In the genomic region with DNA sequence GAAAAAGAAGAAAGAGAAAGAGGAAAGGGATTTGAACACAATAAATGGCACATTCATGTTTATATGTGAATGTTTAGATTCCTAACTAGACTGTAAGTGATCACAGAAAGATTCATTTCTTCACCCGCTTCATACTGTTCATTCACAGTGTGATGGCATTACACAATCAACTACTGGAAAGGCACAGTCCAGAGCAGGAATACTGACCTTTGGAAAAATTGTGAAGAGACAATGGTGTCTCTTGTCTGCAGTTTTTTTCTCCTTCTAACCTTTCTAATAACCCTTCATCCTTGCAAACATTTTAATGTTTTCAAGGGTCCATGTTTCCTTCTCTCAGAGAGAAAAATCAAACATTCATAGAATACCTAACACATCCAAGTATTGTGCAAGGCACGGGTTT, we compare ENCODE assay signal across 15 cellular contexts.
DNase-seq lines count a peak whose midpoint lies in the region; ATAC-seq and TF ChIP-seq lines count a peak whose summit lies in the region.
"Had no signal": no experiment of that assay in that cellular context is flagged by ENCODE, and none has a peak within 500 bp of the region (broad histone marks: within the 10 kb centered on the region; RNA-seq: fewer than 3 reads in every experiment).

No MANE protein-coding gene starts in this region.

- DNase-seq in COLO829 (ENCODE audit: low spot score) (peak; percentile 83), SK-MEL-5 (ENCODE audit: low read depth, low spot score) (peak; percentile 56), endodermal cell (no peak), neural progenitor cell (ENCODE audit: low spot score) (no peak), NCI-H2081 treated with DMSO at 0.1 percent for 48 hours (lab: John Stamatoyannopoulos, UW) (no peak)
- DNase-seq in activated CD8-positive, alpha-beta memory T cell treated with anti-CD3 and anti-CD28 coated beads, Interleukin-2, amount 10 ng/mL, durations not matched to agents 7 days and 5 days, result no peak
- DNase-seq: 8988T; Calu3; CD4-positive, alpha-beta memory T cell; DMS79 treated with DMSO at 0.1 percent for 48 hours; GF-D8; HCEC 1CT had no signal

- TF ChIP-seq CTCF in endodermal cell (conservative IDR thresholded peaks at IDR 0.05), result no peak
- no peak for TF ChIP-seq CTCF in neural progenitor cell (IDR thresholded peaks at IDR 0.05)

- peak overlapping the region; percentile 42 for H3K4me3 ChIP-seq in endodermal cell (ENCODE audit: low read length)
- H3K4me3 ChIP-seq in neural progenitor cell, result no peak overlapping the region
- H3K4me3 ChIP-seq: BLaER1 had no signal

- H3K36me3 Mint-ChIP-seq in endodermal cell (ENCODE audit: low read depth) (peaks cover 16% of the 10 kb centered on the region), neural progenitor cell (peaks cover 5% of the 10 kb centered on the region)
- H3K36me3 Mint-ChIP-seq in activated CD8-positive, alpha-beta memory T cell treated with anti-CD3 and anti-CD28 coated beads, Interleukin-2, amount 10 ng/mL, durations not matched to agents 7 days and 5 days, result no peaks in the 10 kb centered on the region
- H3K36me3 Mint-ChIP-seq: CD14-positive monocyte; CD4-positive, alpha-beta memory T cell had no signal

- H3K36me3 ChIP-seq in endodermal cell (ENCODE audit: control insufficient read depth, insufficient read depth, low read length) (no peaks in the 10 kb centered on the region), neural progenitor cell (no peaks in the 10 kb centered on the region)
- H3K36me3 ChIP-seq: BLaER1 had no signal

- in situ Hi-C loops in SK-MEL-5 (cut with HindIII; ENCODE audit: low pct_unique_long_range_greater_than_20kb, low sequenced_read_pairs), result no loop called here

- no peaks in the 10 kb centered on the region for H3K79me2 ChIP-seq in neural progenitor cell (ENCODE audit: low read depth)

- CTCF ChIA-PET in activated CD8-positive, alpha-beta memory T cell treated with anti-CD3 and anti-CD28 coated beads, Interleukin-2, amount 10 ng/mL, durations not matched to agents 7 days and 5 days (lab: Charles Lee), result no interaction called here

- H3K27me3 ChIP-seq in endodermal cell (ENCODE audit: control insufficient read depth, insufficient read depth, low read length, poor library complexity, severe bottlenecking), result peaks cover 13% of the 10 kb centered on the region
- H3K27me3 ChIP-seq in neural progenitor cell, result peaks cover 42% of the 10 kb centered on the region
- H3K27me3 ChIP-seq: BLaER1 had no signal

- H3K4me3 Mint-ChIP-seq in endodermal cell (no peak overlapping the region), neural progenitor cell (no peak overlapping the region)
- no peak overlapping the region for H3K4me3 Mint-ChIP-seq in activated CD8-positive, alpha-beta memory T cell treated with anti-CD3 and anti-CD28 coated beads, Interleukin-2, amount 10 ng/mL, durations not matched to agents 7 days and 5 days
- H3K4me3 Mint-ChIP-seq: CD14-positive monocyte; CD4-positive, alpha-beta memory T cell had no signal

- H3K9me3 Mint-ChIP-seq in endodermal cell (peaks cover 47% of the 10 kb centered on the region), neural progenitor cell (peaks cover 19% of the 10 kb centered on the region)
- peaks cover 4% of the 10 kb centered on the region for H3K9me3 Mint-ChIP-seq in activated CD8-positive, alpha-beta memory T cell treated with anti-CD3 and anti-CD28 coated beads, Interleukin-2, amount 10 ng/mL, durations not matched to agents 7 days and 5 days (ENCODE audit: low read depth)

- H3K27me3 Mint-ChIP-seq in endodermal cell (ENCODE audit: insufficient read depth) (peaks cover 23% of the 10 kb centered on the region), neural progenitor cell (ENCODE audit: insufficient read depth, low read depth) (peaks cover 4% of the 10 kb centered on the region)
- H3K27me3 Mint-ChIP-seq in activated CD8-positive, alpha-beta memory T cell treated with anti-CD3 and anti-CD28 coated beads, Interleukin-2, amount 10 ng/mL, durations not matched to agents 7 days and 5 days, result no peaks in the 10 kb centered on the region
- H3K27me3 Mint-ChIP-seq: CD4-positive, alpha-beta memory T cell had no signal

- ATAC-seq in GM19324 (IDR thresholded peaks at IDR 0.05; ENCODE audit: low FRiP score, unreplicated experiment), result no peak
- no peak for ATAC-seq in activated CD8-positive, alpha-beta memory T cell treated with anti-CD3 and anti-CD28 coated beads, Interleukin-2, amount 10 ng/mL, durations not matched to agents 7 days and 5 days

- H3K27ac Mint-ChIP-seq in endodermal cell (no peak overlapping the region), neural progenitor cell (no peak overlapping the region)
- no peak overlapping the region for H3K27ac Mint-ChIP-seq in activated CD8-positive, alpha-beta memory T cell treated with anti-CD3 and anti-CD28 coated beads, Interleukin-2, amount 10 ng/mL, durations not matched to agents 7 days and 5 days
- H3K27ac Mint-ChIP-seq: CD14-positive monocyte; CD4-positive, alpha-beta memory T cell had no signal

- H3K4me2 ChIP-seq in neural progenitor cell, result peak overlapping the region; percentile 74
- H3K4me2 ChIP-seq: BLaER1 had no signal

- no peak overlapping the region for H2AFZ ChIP-seq in neural progenitor cell (replicated peaks)

- peaks cover 7% of the 10 kb centered on the region for H3F3A ChIP-seq in neural progenitor cell (ENCODE audit: low read depth)

- H3K27ac ChIP-seq in endodermal cell (ENCODE audit: low read depth, low read length), result no peak overlapping the region
- H3K27ac ChIP-seq in neural progenitor cell, result no peak overlapping the region
- H3K27ac ChIP-seq: BLaER1 had no signal

- no peak overlapping the region for H3K9ac ChIP-seq in endodermal cell (ENCODE audit: extremely low read depth, low read length, poor library complexity, severe bottlenecking)
- H3K9ac ChIP-seq in neural progenitor cell, result no peak overlapping the region
- H3K9ac ChIP-seq: BLaER1 had no signal

- peaks cover 8% of the 10 kb centered on the region for H3K4me1 ChIP-seq in endodermal cell (ENCODE audit: control insufficient read depth, insufficient read depth, low read length)
- peaks cover 18% of the 10 kb centered on the region for H3K4me1 ChIP-seq in neural progenitor cell
- H3K4me1 ChIP-seq: BLaER1 had no signal

- H3K4me1 Mint-ChIP-seq in endodermal cell (peaks cover 22% of the 10 kb centered on the region), neural progenitor cell (peaks cover 9% of the 10 kb centered on the region)
- H3K4me1 Mint-ChIP-seq in activated CD8-positive, alpha-beta memory T cell treated with anti-CD3 and anti-CD28 coated beads, Interleukin-2, amount 10 ng/mL, durations not matched to agents 7 days and 5 days, result no peaks in the 10 kb centered on the region
- H3K4me1 Mint-ChIP-seq: CD14-positive monocyte; CD4-positive, alpha-beta memory T cell had no signal

- H4K20me1 ChIP-seq in neural progenitor cell (ENCODE audit: low read depth), result no peaks in the 10 kb centered on the region
- H4K20me1 ChIP-seq: BLaER1 had no signal

- H3K9me3 ChIP-seq in endodermal cell (ENCODE audit: control insufficient read depth, low read length) (peaks cover 63% of the 10 kb centered on the region), neural progenitor cell (ENCODE audit: low read depth) (peaks cover 9% of the 10 kb centered on the region)
- H3K9me3 ChIP-seq: BLaER1 had no signal

- 83 to 86% methylated on average over 1 of the region's 2 CpGs for WGBS in endodermal cell (ENCODE audit: insufficient coverage in 1 of 2, insufficient read length in 1 of 2), 2 experiments

Comparison
In these comparisons a context has a peak if more than half of its experiments do, and no peak if none do; other contexts are left out.
1. DNase-seq: peak in COLO829 (single experiment) and SK-MEL-5 (single experiment); none in endodermal cell (single experiment), neural progenitor cell (single experiment), activated CD8-positive, alpha-beta memory T cell treated with anti-CD3 and anti-CD28 coated beads, Interleukin-2, amount 10 ng/mL, durations not matched to agents 7 days and 5 days (single experiment) and NCI-H2081 treated with DMSO at 0.1 percent for 48 hours (single experiment).